Comparison of ENCODE assay signal across 15 cellular contexts in the genomic region with DNA sequence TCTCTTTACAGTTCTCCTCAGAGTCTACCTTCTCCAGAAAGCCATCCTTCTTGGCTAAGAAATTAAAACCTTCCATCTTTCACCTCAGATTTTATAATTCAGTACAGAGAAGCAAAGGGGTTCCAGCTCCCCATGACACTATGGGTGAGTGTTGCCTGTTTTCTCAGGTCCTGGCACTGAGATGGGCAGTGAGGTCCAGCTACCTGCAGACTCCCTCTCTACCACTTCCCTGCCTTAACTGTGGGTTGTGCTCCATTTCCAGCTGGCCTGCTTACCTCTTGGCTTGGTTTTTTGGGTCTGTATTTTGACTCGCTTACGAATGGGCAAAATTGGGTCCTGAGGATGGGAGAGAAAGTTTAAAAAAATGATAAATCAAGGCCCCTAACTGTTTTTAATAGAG. TPM values are rescaled to one million over a fixed set of nuclear protein-coding genes. Genes with fewer than 3 reads are reported as not detected.
DNase-seq lines count a peak whose midpoint lies in the region; ATAC-seq and TF ChIP-seq lines count a peak whose summit lies in the region.
"Had no signal": no experiment of that assay in that cellular context is flagged by ENCODE, and none has a peak within 500 bp of the region (broad histone marks: within the 10 kb centered on the region; RNA-seq: fewer than 3 reads in every experiment).

No MANE protein-coding gene starts in this region.

- H3K36me3 Mint-ChIP-seq in dendritic cell treated with granulocyte-macrophage colony-stimulating factor and Interleukin-4, amounts not matched to agents 40 ng/mL and 50 ng/mL, for 4 days (ENCODE audit: low read depth), result peaks cover 91% of the 10 kb centered on the region
- no peaks in the 10 kb centered on the region for H3K36me3 Mint-ChIP-seq in neural progenitor cell
- H3K36me3 Mint-ChIP-seq in stimulated activated memory B cell treated with anti-CD40 and anti-IgM and Interleukin-4, amounts not matched to agents 10 μg/mL and 1 μg/mL and 100 μg/mL, for 72 hours, result no peaks in the 10 kb centered on the region

- H3K9me3 Mint-ChIP-seq in dendritic cell treated with granulocyte-macrophage colony-stimulating factor and Interleukin-4, amounts not matched to agents 40 ng/mL and 50 ng/mL, for 4 days, result no peaks in the 10 kb centered on the region
- H3K9me3 Mint-ChIP-seq in neural progenitor cell, result no peaks in the 10 kb centered on the region
- no peaks in the 10 kb centered on the region for H3K9me3 Mint-ChIP-seq in stimulated activated memory B cell treated with anti-CD40 and anti-IgM and Interleukin-4, amounts not matched to agents 10 μg/mL and 1 μg/mL and 100 μg/mL, for 72 hours
- H3K9me3 Mint-ChIP-seq: CD4-positive, alpha-beta T cell had no signal

- H3K4me1 Mint-ChIP-seq in dendritic cell treated with granulocyte-macrophage colony-stimulating factor and Interleukin-4, amounts not matched to agents 40 ng/mL and 50 ng/mL, for 4 days (ENCODE audit: low read depth), result peaks cover 56% of the 10 kb centered on the region
- peaks cover 13% of the 10 kb centered on the region for H3K4me1 Mint-ChIP-seq in neural progenitor cell
- H3K4me1 Mint-ChIP-seq in stimulated activated memory B cell treated with anti-CD40 and anti-IgM and Interleukin-4, amounts not matched to agents 10 μg/mL and 1 μg/mL and 100 μg/mL, for 72 hours, result peaks cover 16% of the 10 kb centered on the region

- no peak overlapping the region for H3K27ac ChIP-seq in neural progenitor cell
- H3K27ac ChIP-seq: C4-2B, GM23248, HL-60 had no signal

- DNase-seq in cerebellar cortex (ENCODE audit: low spot score) (peak; percentile 94), neural progenitor cell (ENCODE audit: low spot score) (no peak), posterior vena cava (ENCODE audit: low spot score) (no peak), NCI-H2029 treated with DMSO at 0.1 percent for 48 hours (lab: John Stamatoyannopoulos, UW) (no peak)
- DNase-seq in activated CD8-positive, alpha-beta memory T cell treated with anti-CD3 and anti-CD28 coated beads, Interleukin-2, amount 50 U/mL, for 48 hours, result no peak
- DNase-seq: ACHN; Caco-2; CD4-positive, alpha-beta T cell; GDM1; GM23248; HCEC 1CT had no signal

- no peak overlapping the region for H2AFZ ChIP-seq in neural progenitor cell (replicated peaks)
- H2AFZ ChIP-seq: GM23248 had no signal

- peak overlapping the region; percentile 28 for H3K27ac Mint-ChIP-seq in dendritic cell treated with granulocyte-macrophage colony-stimulating factor and Interleukin-4, amounts not matched to agents 40 ng/mL and 50 ng/mL, for 4 days
- no peak overlapping the region for H3K27ac Mint-ChIP-seq in neural progenitor cell
- peak overlapping the region; percentile 13 for H3K27ac Mint-ChIP-seq in stimulated activated memory B cell treated with anti-CD40 and anti-IgM and Interleukin-4, amounts not matched to agents 10 μg/mL and 1 μg/mL and 100 μg/mL, for 72 hours
- H3K27ac Mint-ChIP-seq: CD4-positive, alpha-beta T cell had no signal

- intact Hi-C loops in dendritic cell treated with granulocyte-macrophage colony-stimulating factor and Interleukin-4, amounts not matched to agents 40 ng/mL and 50 ng/mL, for 4 days (cut with micrococcal nuclease), result no loop called here
- intact Hi-C loops in posterior vena cava (cut with DNase I), result no loop called here

- H3K4me2 ChIP-seq in neural progenitor cell, result no peak overlapping the region

- ATAC-seq in stimulated activated memory B cell treated with anti-CD40 and anti-IgM and Interleukin-4, amounts not matched to agents 10 μg/mL and 1 μg/mL and 100 μg/mL, for 72 hours, result no peak

- no peaks in the 10 kb centered on the region for H4K20me1 ChIP-seq in neural progenitor cell (ENCODE audit: low read depth)

- H3K36me3 ChIP-seq in neural progenitor cell, result no peaks in the 10 kb centered on the region

- peak overlapping the region; percentile 4 for H3K9ac ChIP-seq in neural progenitor cell
- H3K9ac ChIP-seq: GM23248 had no signal

- H3K27me3 Mint-ChIP-seq in dendritic cell treated with granulocyte-macrophage colony-stimulating factor and Interleukin-4, amounts not matched to agents 40 ng/mL and 50 ng/mL, for 4 days, result no peaks in the 10 kb centered on the region
- peaks cover 8% of the 10 kb centered on the region for H3K27me3 Mint-ChIP-seq in neural progenitor cell (ENCODE audit: insufficient read depth, low read depth)
- no peaks in the 10 kb centered on the region for H3K27me3 Mint-ChIP-seq in stimulated activated memory B cell treated with anti-CD40 and anti-IgM and Interleukin-4, amounts not matched to agents 10 μg/mL and 1 μg/mL and 100 μg/mL, for 72 hours
- H3K27me3 Mint-ChIP-seq: CD4-positive, alpha-beta T cell had no signal

- H3K27me3 ChIP-seq in neural progenitor cell, result no peaks in the 10 kb centered on the region

- peaks cover 3% of the 10 kb centered on the region for H3K4me1 ChIP-seq in neural progenitor cell
- H3K4me1 ChIP-seq: Caco-2 had no signal

- no peak for TF ChIP-seq CTCF in neural progenitor cell (IDR thresholded peaks at IDR 0.05)

- no peaks in the 10 kb centered on the region for H3F3A ChIP-seq in neural progenitor cell (ENCODE audit: low read depth)

- no peaks in the 10 kb centered on the region for H3K9me3 ChIP-seq in neural progenitor cell (ENCODE audit: low read depth)
- H3K9me3 ChIP-seq: Caco-2 had no signal

- no peaks in the 10 kb centered on the region for H3K79me2 ChIP-seq in neural progenitor cell (ENCODE audit: low read depth)

- no peak overlapping the region for H3K4me3 ChIP-seq in neural progenitor cell
- H3K4me3 ChIP-seq: GM23248 had no signal

- no peak overlapping the region for H3K4me3 Mint-ChIP-seq in dendritic cell treated with granulocyte-macrophage colony-stimulating factor and Interleukin-4, amounts not matched to agents 40 ng/mL and 50 ng/mL, for 4 days
- no peak overlapping the region for H3K4me3 Mint-ChIP-seq in neural progenitor cell
- no peak overlapping the region for H3K4me3 Mint-ChIP-seq in stimulated activated memory B cell treated with anti-CD40 and anti-IgM and Interleukin-4, amounts not matched to agents 10 μg/mL and 1 μg/mL and 100 μg/mL, for 72 hours
- H3K4me3 Mint-ChIP-seq: CD4-positive, alpha-beta T cell had no signal

RNA-seq across cellular contexts. Expression of a gene that starts 26.3 kb away (rescaled TPM):
- 1.4 and 1.8 TPM in 2 replicates for total RNA-seq in neural progenitor cell (ENCODE audit: low replicate concordance)
- 1 to 10 TPM; 2.9 to 3.5 TPM for total RNA-seq in posterior vena cava

RNA-seq across cellular contexts. Expression of a gene that starts 27.4 kb away (rescaled TPM):
- total RNA-seq in neural progenitor cell (ENCODE audit: low replicate concordance) (16.4 and 42.6 TPM in 2 replicates), posterior vena cava (10 to 100 TPM; 19.8 to 21.8 TPM)

RNA-seq across cellular contexts. Expression of a gene that starts 29.0 kb away (rescaled TPM):
- total RNA-seq in neural progenitor cell (ENCODE audit: low replicate concordance) (0.68 and 6.7 TPM in 2 replicates), posterior vena cava (10 to 100 TPM in 1 of 2 donors, 1 to 10 TPM in 1; 5.9 to 15.3 TPM)
- total RNA-seq: GM23248 had no signal

RNA-seq across cellular contexts. Expression of a gene that starts 34.1 kb away (rescaled TPM):
- total RNA-seq in neural progenitor cell (ENCODE audit: low replicate concordance) (7.3 and 33.0 TPM in 2 replicates), posterior vena cava (10 to 100 TPM; 16.7 to 23.9 TPM)

RNA-seq across cellular contexts. Expression of a gene that starts 44.3 kb away (rescaled TPM):
- total RNA-seq in neural progenitor cell (ENCODE audit: low replicate concordance) (19.3 and 43.6 TPM in 2 replicates), posterior vena cava (10 to 100 TPM; 17.7 to 32.5 TPM)
